13 cellular contexts compared by ENCODE assay signal in genomic region chr2:16014041-16014787, GRCh38.
DNase-seq lines count a peak whose midpoint lies in the region; ATAC-seq and TF ChIP-seq lines count a peak whose summit lies in the region.
"Had no signal": no experiment of that assay in that cellular context is flagged by ENCODE, and none has a peak within 500 bp of the region (broad histone marks: within the 10 kb centered on the region; RNA-seq: fewer than 3 reads in every experiment).

No MANE protein-coding gene starts in this region.

- H3K4me3 Mint-ChIP-seq in brain (peak overlapping the region in 4 of 5 experiments; percentile 4 to 39 (median 19)), HFFc6 (no peak overlapping the region)
- H3K4me3 Mint-ChIP-seq: activated CD4-positive, alpha-beta memory T cell treated with anti-CD3 and anti-CD28 coated beads, Interleukin-2, amount 10 ng/mL, durations not matched to agents 7 days and 5 days; CD8-positive, alpha-beta memory T cell had no signal

- no peak for ATAC-seq in GM18867 (IDR thresholded peaks at IDR 0.05; ENCODE audit: unreplicated experiment)

- DNase-seq in DMS 273 (lab: John Stamatoyannopoulos, UW; ENCODE audit: unreplicated experiment): peak; percentile 32
- DNase-seq in DMS 273 treated with DMSO at 0.1 percent for 48 hours (lab: John Stamatoyannopoulos, UW): no peak
- DNase-seq in medulla oblongata (ENCODE audit: extremely low spot score): peak; percentile 59
- peak; percentile 70 for DNase-seq in superior temporal gyrus (ENCODE audit: extremely low spot score)
- no peak for DNase-seq in kidney tubule cell (ENCODE audit: low spot score)
- no peak for DNase-seq in HFFc6
- DNase-seq: activated CD4-positive, alpha-beta memory T cell treated with anti-CD3 and anti-CD28 coated beads, Interleukin-2, amount 10 ng/mL, durations not matched to agents 7 days and 5 days; activated effector memory CD4-positive, alpha-beta T cell treated with Interleukin-2 at 50 U/mL for 16 hours; CD8-positive, alpha-beta memory T cell; NCI-H2171 treated with DMSO at 0.1 percent for 48 hours; tibial artery had no signal

- H3K27me3 Mint-ChIP-seq in brain (no peaks in the 10 kb centered on the region), HFFc6 (ENCODE audit: insufficient read depth) (peaks cover 3% of the 10 kb centered on the region; the same call in 1 of the 2 replicates)

- H3K9me3 Mint-ChIP-seq in brain: no peaks in the 10 kb centered on the region
- H3K9me3 Mint-ChIP-seq in HFFc6: peaks cover 39% of the 10 kb centered on the region
- H3K9me3 Mint-ChIP-seq: activated CD4-positive, alpha-beta memory T cell treated with anti-CD3 and anti-CD28 coated beads, Interleukin-2, amount 10 ng/mL, durations not matched to agents 7 days and 5 days had no signal

- TF ChIP-seq CTCF in brain (conservative IDR thresholded peaks at IDR 0.05): no peak
- TF ChIP-seq CTCF in HFFc6 (IDR thresholded peaks at IDR 0.05): no peak

- no peaks in the 10 kb centered on the region for H3K36me3 Mint-ChIP-seq in brain
- no peaks in the 10 kb centered on the region for H3K36me3 Mint-ChIP-seq in HFFc6 (ENCODE audit: low read depth)
- H3K36me3 Mint-ChIP-seq: CD8-positive, alpha-beta memory T cell had no signal

- H3K27ac Mint-ChIP-seq in brain (peak overlapping the region; percentile 89 to 95 (median 93)), HFFc6 (no peak overlapping the region)
- H3K27ac Mint-ChIP-seq: activated CD4-positive, alpha-beta memory T cell treated with anti-CD3 and anti-CD28 coated beads, Interleukin-2, amount 10 ng/mL, durations not matched to agents 7 days and 5 days; CD8-positive, alpha-beta memory T cell had no signal

- H3K4me1 Mint-ChIP-seq in brain (peaks cover 62% of the 10 kb centered on the region), HFFc6 (ENCODE audit: low read depth) (no peaks in the 10 kb centered on the region)
- H3K4me1 Mint-ChIP-seq: activated CD4-positive, alpha-beta memory T cell treated with anti-CD3 and anti-CD28 coated beads, Interleukin-2, amount 10 ng/mL, durations not matched to agents 7 days and 5 days had no signal

Comparison
In these comparisons a context has a peak if more than half of its experiments do, and no peak if none do; other contexts are left out.
1. DNase-seq: peak in DMS 273 (single experiment), medulla oblongata (single experiment) and superior temporal gyrus (single experiment); none in DMS 273 treated with DMSO at 0.1 percent for 48 hours (single experiment), kidney tubule cell (single experiment) and HFFc6 (single experiment).